1 cellular context compared by ENCODE assay signal in genomic region chr5:37672118-37672588, GRCh38.
TF ChIP-seq lines count a peak whose summit lies in the region.
"Not testable (repeated sequence)": the region's sequence is repeated elsewhere in the genome, so short reads cannot be mapped to it uniquely, and the experiment has no call there.

No MANE protein-coding gene starts in this region.

TF ChIP-seq in K562, 482 proteins besides CTCF, POLR2A, EP300 and RAD21 (continued from another document):
- TF ChIP-seq MGA (IDR thresholded peaks at IDR 0.05) (peak; percentile 56), ZNF584 (CRISPR knock-in tag; IDR thresholded peaks at IDR 0.05; ENCODE audit: low read depth) (0 out of 2 replicates have a peak, but pooled peaks have one; percentile 73), MLLT1 (IDR thresholded peaks at IDR 0.05) (peak in 1 of 2 experiments; percentile 92; a peak in 2 of 4 replicates), CHAMP1 (IDR thresholded peaks at IDR 0.05) (0 out of 2 replicates have a peak, but pooled peaks have one; percentile 43), BCOR (IDR thresholded peaks at IDR 0.05) (peak; percentile 89), CTBP1 (IDR thresholded peaks at IDR 0.05; ENCODE audit: borderline replicate concordance) (peak; percentile 87; the same call in 1 of the 2 replicates), ETS1 (conservative IDR thresholded peaks at IDR 0.05; ENCODE audit: control insufficient read depth, low read depth, low read length) (peak; percentile 48; the same call in 1 of the 2 replicates), CBFA2T3 (IDR thresholded peaks at IDR 0.05) (peak; percentile 94), ZNF644 (tag; IDR thresholded peaks at IDR 0.05; ENCODE audit: low read depth) (peak; percentile 89), ZNF175 (CRISPR knock-in tag; IDR thresholded peaks at IDR 0.05; ENCODE audit: low read depth) (0 out of 2 replicates have a peak, but pooled peaks have one; percentile 13), SMARCA4 (IDR thresholded peaks at IDR 0.05) (peak; percentile 98), CXXC5 (CRISPR knock-in tag; IDR thresholded peaks at IDR 0.05) (peak; percentile 92), FOXM1 (IDR thresholded peaks at IDR 0.05; ENCODE audit: low read depth) (peak; percentile 45; the same call in 1 of the 2 replicates), L3MBTL2 (IDR thresholded peaks at IDR 0.05) (peak; percentile 90), CREB1 (IDR thresholded peaks at IDR 0.05) (peak; percentile 32; the same call in 1 of the 2 replicates), ZBTB11 (CRISPR knock-in tag; IDR thresholded peaks at IDR 0.05) (peak in 1 of 3 experiments; percentile 44; a peak in 1 of 6 replicates), TAL1 (IDR thresholded peaks at IDR 0.05) (peak; percentile 87), VEZF1 (CRISPR knock-in tag; IDR thresholded peaks at IDR 0.05) (peak; percentile 76), GATAD2A (IDR thresholded peaks at IDR 0.05) (peak; percentile 89), FOXK2 (conservative IDR thresholded peaks at IDR 0.05 in 1 of 2, IDR thresholded peaks at IDR 0.05 in 1 of 2; ENCODE audit: low read depth in 2 of 2) (0 out of 4 replicates have a peak, but pooled peaks of 1 of the 2 experiments have one; percentile 39), ZNF444 (CRISPR knock-in tag; IDR thresholded peaks at IDR 0.05) (0 out of 2 replicates have a peak, but pooled peaks have one; percentile 25), JUN (IDR thresholded peaks at IDR 0.05; ENCODE audit: borderline replicate concordance, low read depth, low read length) (0 out of 2 replicates have a peak, but pooled peaks have one; percentile 28), NRF1 (conservative IDR thresholded peaks at IDR 0.05 in 1 of 2, IDR thresholded peaks at IDR 0.05 in 1 of 2) (peak in 1 of 2 experiments; percentile 50; a peak in 1 of 4 replicates), ATF1 (tag; IDR thresholded peaks at IDR 0.05) (peak; percentile 58)
- not testable (repeated sequence) for TF ChIP-seq FOXM1 (CRISPR knock-in tag; IDR thresholded peaks at IDR 0.05; ENCODE audit: low read depth); CREB1 (CRISPR knock-in tag; IDR thresholded peaks at IDR 0.05); JUN (CRISPR knock-in tag; IDR thresholded peaks at IDR 0.05; ENCODE audit: borderline replicate concordance); ATF1 (CRISPR knock-in tag; IDR thresholded peaks at IDR 0.05)
